In genomic region chr4:7828926-7829325, GRCh38 we compare ENCODE assay signal across 9 cellular contexts.
DNase-seq lines count a peak whose midpoint lies in the region; ATAC-seq and TF ChIP-seq lines count a peak whose summit lies in the region.
"Had no signal": no experiment of that assay in that cellular context is flagged by ENCODE, and none has a peak within 500 bp of the region (broad histone marks: within the 10 kb centered on the region; RNA-seq: fewer than 3 reads in every experiment).

No MANE protein-coding gene starts in this region.

- no peaks in the 10 kb centered on the region for H3K27me3 ChIP-seq in fibroblast of lung (ENCODE audit: control insufficient read depth, insufficient read depth, low read length)
- no peaks in the 10 kb centered on the region for H3K27me3 ChIP-seq in skeletal muscle satellite cell (ENCODE audit: control insufficient read depth, insufficient read depth, low read length)

- H3K9me3 Mint-ChIP-seq in activated CD4-positive, alpha-beta T cell treated with anti-CD3 and anti-CD28 coated beads, Interleukin-2, amount 10 ng/mL, durations not matched to agents 7 days and 5 days: peaks cover 10% of the 10 kb centered on the region
- H3K9me3 Mint-ChIP-seq: dendritic cell treated with granulocyte-macrophage colony-stimulating factor and Interleukin-4, amounts not matched to agents 40 ng/mL and 50 ng/mL, for 4 days had no signal

- H3K36me3 Mint-ChIP-seq in activated CD4-positive, alpha-beta T cell treated with anti-CD3 and anti-CD28 coated beads, Interleukin-2, amount 10 ng/mL, durations not matched to agents 7 days and 5 days (ENCODE audit: low read depth): peaks cover 20% of the 10 kb centered on the region

- H3K4me1 ChIP-seq in HEK293 (ENCODE audit: control insufficient read depth, insufficient read depth, low read length): no peaks in the 10 kb centered on the region
- H3K4me1 ChIP-seq in fibroblast of lung (ENCODE audit: control insufficient read depth, extremely low read depth, insufficient read depth, low read length): peaks cover 29% of the 10 kb centered on the region
- H3K4me1 ChIP-seq in skeletal muscle satellite cell (ENCODE audit: control insufficient read depth, insufficient read depth, low read length): peaks cover 50% of the 10 kb centered on the region

- CTCF ChIA-PET in HEK293 (lab: Yijun Ruan, JAX): interaction anchor here (1.4 to 1.5 kb wide), 2 partner anchors 15 to 158 kb away, joined by 3 to 5 read pairs; no protein-coding TSS in a partner anchor
- CTCF ChIA-PET in activated CD4-positive, alpha-beta T cell treated with anti-CD3 and anti-CD28 coated beads, Interleukin-2, amount 10 ng/mL, durations not matched to agents 7 days and 5 days (lab: Charles Lee): interaction anchor here (0.6 to 2.3 kb wide), 4 partner anchors 10 to 138 kb away, joined by 3 to 9 read pairs (median 4); no protein-coding TSS in a partner anchor

- H3K79me2 ChIP-seq in fibroblast of lung (ENCODE audit: control insufficient read depth, insufficient read depth, low read length): peaks cover 8% of the 10 kb centered on the region

- H4K20me1 ChIP-seq in fibroblast of lung (ENCODE audit: control insufficient read depth, extremely low read depth, insufficient read depth, low read length): no peaks in the 10 kb centered on the region

- H3K4me3 Mint-ChIP-seq in activated CD4-positive, alpha-beta T cell treated with anti-CD3 and anti-CD28 coated beads, Interleukin-2, amount 10 ng/mL, durations not matched to agents 7 days and 5 days: no peak overlapping the region
- H3K4me3 Mint-ChIP-seq: dendritic cell treated with granulocyte-macrophage colony-stimulating factor and Interleukin-4, amounts not matched to agents 40 ng/mL and 50 ng/mL, for 4 days had no signal

- H3K36me3 ChIP-seq in HEK293 (ENCODE audit: control insufficient read depth in 2 of 2, insufficient read depth in 1 of 2, low read length in 2 of 2) (no peaks in the 10 kb centered on the region), fibroblast of lung (ENCODE audit: control insufficient read depth, insufficient read depth, low read length) (peaks cover 2% of the 10 kb centered on the region), skeletal muscle satellite cell (ENCODE audit: insufficient read depth, low read length) (peaks cover 57% of the 10 kb centered on the region)

- TF ChIP-seq CTCF in HEK293 (tag by site-specific recombination; IDR thresholded peaks at IDR 0.05): no peak
- TF ChIP-seq CTCF in fibroblast of lung (conservative IDR thresholded peaks at IDR 0.05 in 1 of 2, IDR thresholded peaks at IDR 0.05 in 1 of 2; ENCODE audit: low read depth in 1 of 2, low read length in 2 of 2): no peak

- no peaks in the 10 kb centered on the region for H3K27me3 Mint-ChIP-seq in activated CD4-positive, alpha-beta T cell treated with anti-CD3 and anti-CD28 coated beads, Interleukin-2, amount 10 ng/mL, durations not matched to agents 7 days and 5 days

- POLR2A ChIA-PET in HEK293 (lab: Yijun Ruan, JAX): interaction anchor here (0.6 kb wide), 1 partner anchor 126 kb away, joined by 4 read pairs; no protein-coding TSS in a partner anchor
- POLR2A ChIA-PET in activated CD4-positive, alpha-beta T cell treated with anti-CD3 and anti-CD28 coated beads, Interleukin-2, amount 10 ng/mL, durations not matched to agents 7 days and 5 days (lab: Charles Lee): no interaction called here

- no peak overlapping the region for H2AFZ ChIP-seq in fibroblast of lung (ENCODE audit: low read length)

- peaks cover 52% of the 10 kb centered on the region for H3K4me1 Mint-ChIP-seq in activated CD4-positive, alpha-beta T cell treated with anti-CD3 and anti-CD28 coated beads, Interleukin-2, amount 10 ng/mL, durations not matched to agents 7 days and 5 days

- H3K27ac Mint-ChIP-seq in activated CD4-positive, alpha-beta T cell treated with anti-CD3 and anti-CD28 coated beads, Interleukin-2, amount 10 ng/mL, durations not matched to agents 7 days and 5 days: peak overlapping the region; percentile 88
- H3K27ac Mint-ChIP-seq: dendritic cell treated with granulocyte-macrophage colony-stimulating factor and Interleukin-4, amounts not matched to agents 40 ng/mL and 50 ng/mL, for 4 days had no signal

- H3K9ac ChIP-seq in fibroblast of lung (ENCODE audit: insufficient read depth, low read length): no peak overlapping the region
- peak overlapping the region; percentile 55 for H3K9ac ChIP-seq in skeletal muscle satellite cell (ENCODE audit: low read depth, low read length)

- H3K9me3 ChIP-seq in HEK293 (ENCODE audit: control insufficient read depth, insufficient read depth, low read depth, low read length): no peaks in the 10 kb centered on the region
- H3K9me3 ChIP-seq in fibroblast of lung (ENCODE audit: control insufficient read depth, insufficient read depth, low read depth, low read length): no peaks in the 10 kb centered on the region
- no peaks in the 10 kb centered on the region for H3K9me3 ChIP-seq in skeletal muscle satellite cell (replicated peaks; ENCODE audit: low read length)

- no peak for DNase-seq in activated CD4-positive, alpha-beta T cell treated with anti-CD3 and anti-CD28 coated beads, Interleukin-2, amount 10 ng/mL, durations not matched to agents 7 days and 5 days
- DNase-seq in fibroblast of lung (ENCODE audit: low read depth in 2 of 2) (peak; percentile 77), NCI-H226 (no peak)

- H3K27ac ChIP-seq in HEK293 (ENCODE audit: extremely low read depth, low read depth, low read length) (no peak overlapping the region), fibroblast of lung (ENCODE audit: insufficient read depth, low read length) (peak overlapping the region; percentile 83)

- H3K4me2 ChIP-seq in fibroblast of lung (ENCODE audit: extremely low read depth, insufficient read depth, low read length): no peak overlapping the region
- peak overlapping the region; percentile 27 for H3K4me2 ChIP-seq in skeletal muscle satellite cell (ENCODE audit: low read length)

- ATAC-seq in activated CD4-positive, CD25-positive, alpha-beta regulatory T cell treated with anti-CD3 and anti-CD28 coated beads, Interleukin-2, amount 50 U/mL, for 24 hours: no peak
- ATAC-seq in HG03280 (IDR thresholded peaks at IDR 0.05; ENCODE audit: unreplicated experiment) (no peak), GM21447 (IDR thresholded peaks at IDR 0.05; ENCODE audit: unreplicated experiment) (no peak)

- H3K4me3 ChIP-seq in HEK293 (ENCODE audit: low read depth, low read length) (no peak overlapping the region), fibroblast of lung (replicated peaks in 1 of 4; ENCODE audit: control extremely low read depth in 1 of 4, insufficient read depth in 1 of 4, low read depth in 3 of 4, low read length in 4 of 4) (no peak overlapping the region), skeletal muscle satellite cell (ENCODE audit: low read length) (no peak overlapping the region)

TF ChIP-seq in HEK293, 187 proteins besides CTCF, POLR2A, EP300 and RAD21:
- TF ChIP-seq ZNF473 (tag by site-specific recombination; IDR thresholded peaks at IDR 0.05) (no peak), ZNF621 (tag by site-specific recombination; IDR thresholded peaks at IDR 0.05) (no peak), ZNF488 (tag by site-specific recombination; IDR thresholded peaks at IDR 0.05) (no peak), ZNF416 (tag by site-specific recombination; IDR thresholded peaks at IDR 0.05) (no peak), SALL2 (tag by site-specific recombination; IDR thresholded peaks at IDR 0.05; ENCODE audit: borderline replicate concordance) (no peak), SETDB1 (IDR thresholded peaks at IDR 0.05; ENCODE audit: insufficient read length, low read length) (peak; percentile 92), ZBTB8A (tag by site-specific recombination; IDR thresholded peaks at IDR 0.05) (no peak)

Comparison
In these comparisons a context has a peak if more than half of its experiments do, and no peak if none do; other contexts are left out.
1. DNase-seq: peak in fibroblast of lung (2 of 2); none in activated CD4-positive, alpha-beta T cell treated with anti-CD3 and anti-CD28 coated beads, Interleukin-2, amount 10 ng/mL, durations not matched to agents 7 days and 5 days (single experiment) and NCI-H226 (single experiment).